ENCODE assay signal across 8 cellular contexts in genomic region chr1:167936068-167936929, GRCh38. TPM values are rescaled to one million over a fixed set of nuclear protein-coding genes. Genes with fewer than 3 reads are reported as not detected.
A peak's percentile ranks its signal among the peaks of the same experiment; 100 is the strongest.
DNase-seq lines count a peak whose midpoint lies in the region; ATAC-seq and TF ChIP-seq lines count a peak whose summit lies in the region.

Gene DCAF6, plus strand, starts transcription at chr1:167936683. Its CDS starts 229 bp downstream, at chr1:167936912.

- H3K4me2 ChIP-seq in SU-DHL-6 (ENCODE audit: low read depth, low read length, poor library complexity, severe bottlenecking): peak within 1 kb of the TSS; percentile 99

- intact Hi-C loops in head of caudate nucleus (cut with DNase I): loop anchor here (5.0 to 10.0 kb wide), 2 partner anchors 219 to 711 kb away; partner anchors contain the start of gene POU2F1

- peak within 1 kb of the TSS; percentile 78 for H3K9ac ChIP-seq in SU-DHL-6 (ENCODE audit: low read length)

- H3K4me1 ChIP-seq in thymus (ENCODE audit: control insufficient read depth, insufficient read depth, low read length): peaks cover 4% of the 10 kb centered on the region

- H2AFZ ChIP-seq in SU-DHL-6 (ENCODE audit: low read depth, low read length, severe bottlenecking): peak within 1 kb of the TSS; percentile 91

- H3K9me3 ChIP-seq in SU-DHL-6 (ENCODE audit: insufficient read depth, low read length) (no peaks in the 10 kb centered on the region), thymus (ENCODE audit: control insufficient read depth) (no peaks in the 10 kb centered on the region)

- H3K27me3 ChIP-seq in SU-DHL-6 (ENCODE audit: low read length) (no peaks in the 10 kb centered on the region), thymus (ENCODE audit: control insufficient read depth, insufficient read depth) (no peaks in the 10 kb centered on the region)

- peaks cover 28% of the 10 kb centered on the region for H3K4me1 Mint-ChIP-seq in activated naive CD8-positive, alpha-beta T cell treated with anti-CD3 and anti-CD28 coated beads, Interleukin-2, amount 10 ng/mL, durations not matched to agents 7 days and 5 days
- peaks cover 44% of the 10 kb centered on the region for H3K4me1 Mint-ChIP-seq in osteocyte (ENCODE audit: unreplicated experiment)

- H3K79me2 ChIP-seq in SU-DHL-6 (ENCODE audit: insufficient read depth, low read length): peaks cover 66% of the 10 kb centered on the region

- no peaks in the 10 kb centered on the region for H3F3A ChIP-seq in SU-DHL-6 (ENCODE audit: insufficient read depth)

- under 1% methylated on average over 58 of the region's 58 CpGs for WGBS in thymus

- peak within 1 kb of the TSS; percentile 91 for H3K4me3 Mint-ChIP-seq in activated naive CD8-positive, alpha-beta T cell treated with anti-CD3 and anti-CD28 coated beads, Interleukin-2, amount 10 ng/mL, durations not matched to agents 7 days and 5 days
- peak within 1 kb of the TSS; percentile 89 for H3K4me3 Mint-ChIP-seq in osteocyte (ENCODE audit: unreplicated experiment)

- no peaks in the 10 kb centered on the region for H3K36me3 ChIP-seq in SU-DHL-6 (ENCODE audit: low read length)
- H3K36me3 ChIP-seq in thymus (ENCODE audit: control insufficient read depth, insufficient read depth): no peaks in the 10 kb centered on the region

- peak; percentile 68 for TF ChIP-seq POLR2A in GM10847 (IDR thresholded peaks at IDR 0.05; ENCODE audit: extremely low read depth, insufficient read length)

- TF ChIP-seq CTCF in SU-DHL-6 (IDR thresholded peaks at IDR 0.05; ENCODE audit: insufficient read depth, low read length, poor library complexity, severe bottlenecking): no peak
- no peak for TF ChIP-seq CTCF in osteocyte (IDR thresholded peaks at IDR 0.05)

- DNase-seq in NCI-H128 (lab: John Stamatoyannopoulos, UW; ENCODE audit: unreplicated experiment) (peak; percentile 99), head of caudate nucleus (peak; percentile 89 to 98 (median 95)), osteocyte (ENCODE audit: extremely low spot score, unreplicated experiment) (peak; percentile 99)
- peak; percentile 96 for DNase-seq in activated naive CD8-positive, alpha-beta T cell treated with anti-CD3 and anti-CD28 coated beads, Interleukin-2, amount 10 ng/mL, durations not matched to agents 7 days and 5 days

- no peaks in the 10 kb centered on the region for H3K9me3 Mint-ChIP-seq in activated naive CD8-positive, alpha-beta T cell treated with anti-CD3 and anti-CD28 coated beads, Interleukin-2, amount 10 ng/mL, durations not matched to agents 7 days and 5 days
- H3K9me3 Mint-ChIP-seq in osteocyte (ENCODE audit: unreplicated experiment): no peaks in the 10 kb centered on the region

- H3K27ac ChIP-seq in SU-DHL-6 (ENCODE audit: low read depth, low read length): peak within 1 kb of the TSS; percentile 89
- H3K27ac ChIP-seq in thymus (ENCODE audit: low read depth): peak within 1 kb of the TSS; percentile 97

- H3K4me3 ChIP-seq in SU-DHL-6 (ENCODE audit: insufficient read depth, low read length, poor library complexity, severe bottlenecking) (peak within 1 kb of the TSS; percentile 71), thymus (ENCODE audit: low read length) (peak within 1 kb of the TSS; percentile 93)

- peak; percentile 75 for ATAC-seq in HG02678 (IDR thresholded peaks at IDR 0.05; ENCODE audit: unreplicated experiment)
- peak; percentile 85 for ATAC-seq in activated naive CD8-positive, alpha-beta T cell treated with anti-CD3 and anti-CD28 coated beads, Interleukin-2, amount 10 ng/mL, durations not matched to agents 7 days and 5 days (ENCODE audit: low read depth)

- H3K27me3 Mint-ChIP-seq in activated naive CD8-positive, alpha-beta T cell treated with anti-CD3 and anti-CD28 coated beads, Interleukin-2, amount 10 ng/mL, durations not matched to agents 7 days and 5 days: no peaks in the 10 kb centered on the region
- H3K27me3 Mint-ChIP-seq in osteocyte (ENCODE audit: unreplicated experiment): no peaks in the 10 kb centered on the region

- peak within 1 kb of the TSS; percentile 96 for H3K27ac Mint-ChIP-seq in activated naive CD8-positive, alpha-beta T cell treated with anti-CD3 and anti-CD28 coated beads, Interleukin-2, amount 10 ng/mL, durations not matched to agents 7 days and 5 days
- H3K27ac Mint-ChIP-seq in osteocyte (ENCODE audit: unreplicated experiment): peak within 1 kb of the TSS; percentile 100

- no peaks in the 10 kb centered on the region for H3K9me2 ChIP-seq in SU-DHL-6 (replicated peaks; ENCODE audit: insufficient read depth, low read length)

- POLR2A ChIA-PET in activated naive CD8-positive, alpha-beta T cell treated with anti-CD3 and anti-CD28 coated beads, Interleukin-2, amount 10 ng/mL, durations not matched to agents 7 days and 5 days (lab: Charles Lee): interaction anchor here (0.5 to 2.4 kb wide), 16 partner anchors 16 to 716 kb away, joined by 3 to 18 read pairs (median 4); partner anchors contain the start of genes POU2F1 and SFT2D2

- H3K36me3 Mint-ChIP-seq in activated naive CD8-positive, alpha-beta T cell treated with anti-CD3 and anti-CD28 coated beads, Interleukin-2, amount 10 ng/mL, durations not matched to agents 7 days and 5 days: peaks cover 4% of the 10 kb centered on the region
- no peaks in the 10 kb centered on the region for H3K36me3 Mint-ChIP-seq in osteocyte (ENCODE audit: unreplicated experiment)

- peaks cover 15% of the 10 kb centered on the region for H4K20me1 ChIP-seq in SU-DHL-6 (ENCODE audit: low read depth, low read length)

RNA-seq across cellular contexts. Expression of gene DCAF6, which starts in this region (rescaled TPM):
- 10 to 100 TPM; 28.2 to 28.5 TPM for total RNA-seq in activated naive CD8-positive, alpha-beta T cell treated with anti-CD3 and anti-CD28 coated beads, Interleukin-2, amount 10 ng/mL, durations not matched to agents 7 days and 5 days
- 56.8 and 60.9 TPM in 2 replicates for total RNA-seq in osteocyte
- polyA plus RNA-seq in thymus: 51.7 TPM

Comparison
In these comparisons a context has a peak if more than half of its experiments do, and no peak if none do; other contexts are left out.
1. Peak in every context shown above with its lines: DNase-seq, ATAC-seq, H3K4me3 ChIP-seq and H3K27ac ChIP-seq.